In the genomic region with DNA sequence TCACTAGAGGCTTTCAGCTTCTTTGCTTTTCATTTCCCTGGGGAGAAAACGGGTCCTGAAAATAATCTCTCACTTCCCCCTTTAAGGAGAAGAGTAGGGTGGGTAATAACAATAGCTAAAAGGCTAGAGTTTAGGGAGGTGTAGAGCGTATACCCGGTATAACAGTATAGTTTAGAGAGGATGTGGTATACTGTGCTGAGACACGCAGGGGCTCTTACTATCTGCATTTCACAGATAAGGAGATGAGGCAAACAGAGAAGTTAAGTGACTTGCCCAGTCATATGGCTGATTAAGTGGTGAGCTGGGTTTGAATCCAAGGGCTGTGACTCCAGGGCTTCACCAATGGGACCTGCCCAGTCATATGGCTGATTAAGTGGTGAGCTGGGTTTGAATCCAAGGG, we compare ENCODE assay signal across 14 cellular contexts. TPM values are rescaled to one million over a fixed set of nuclear protein-coding genes. Genes with fewer than 3 reads are reported as not detected.
A peak's percentile ranks its signal among the peaks of the same experiment; 100 is the strongest.
DNase-seq lines count a peak whose midpoint lies in the region; ATAC-seq, FAIRE-seq and TF ChIP-seq lines count a peak whose summit lies in the region.
"Had no signal": no experiment of that assay in that cellular context is flagged by ENCODE, and none has a peak within 500 bp of the region (broad histone marks: within the 10 kb centered on the region; RNA-seq: fewer than 3 reads in every experiment).

No MANE protein-coding gene starts in this region.

- ATAC-seq in GM18858 (IDR thresholded peaks at IDR 0.05; ENCODE audit: unreplicated experiment) (peak; percentile 69), GM21515 (IDR thresholded peaks at IDR 0.05; ENCODE audit: unreplicated experiment) (peak; percentile 39), HG03280 (IDR thresholded peaks at IDR 0.05; ENCODE audit: unreplicated experiment) (peak; percentile 41)
- ATAC-seq in activated naive CD8-positive, alpha-beta T cell treated with anti-CD3 and anti-CD28 coated beads, Interleukin-2, amount 50 U/mL, for 24 hours = peak; percentile 32

- H3K4me1 Mint-ChIP-seq in activated naive CD8-positive, alpha-beta T cell treated with anti-CD3 and anti-CD28 coated beads, Interleukin-2, amount 50 U/mL, for 24 hours = peaks cover 17% of the 10 kb centered on the region
- H3K4me1 Mint-ChIP-seq in progenitor cell of endocrine pancreas (ENCODE audit: low read depth) = no peaks in the 10 kb centered on the region

- no peaks in the 10 kb centered on the region for H3K36me3 Mint-ChIP-seq in activated naive CD8-positive, alpha-beta T cell treated with anti-CD3 and anti-CD28 coated beads, Interleukin-2, amount 50 U/mL, for 24 hours (ENCODE audit: low read depth)
- peaks cover under 1% of the 10 kb centered on the region for H3K36me3 Mint-ChIP-seq in progenitor cell of endocrine pancreas (ENCODE audit: insufficient read depth)
- H3K36me3 Mint-ChIP-seq: natural killer cell had no signal

- no peak overlapping the region for H3K27ac Mint-ChIP-seq in activated naive CD8-positive, alpha-beta T cell treated with anti-CD3 and anti-CD28 coated beads, Interleukin-2, amount 50 U/mL, for 24 hours
- no peak overlapping the region for H3K27ac Mint-ChIP-seq in progenitor cell of endocrine pancreas
- H3K27ac Mint-ChIP-seq: natural killer cell had no signal

- no peak for TF ChIP-seq CTCF in progenitor cell of endocrine pancreas (IDR thresholded peaks at IDR 0.05; ENCODE audit: unreplicated experiment)

- no peaks in the 10 kb centered on the region for H3K9me3 Mint-ChIP-seq in activated naive CD8-positive, alpha-beta T cell treated with anti-CD3 and anti-CD28 coated beads, Interleukin-2, amount 50 U/mL, for 24 hours
- H3K9me3 Mint-ChIP-seq in progenitor cell of endocrine pancreas (ENCODE audit: low read depth) = peaks cover under 1% of the 10 kb centered on the region
- H3K9me3 Mint-ChIP-seq: natural killer cell had no signal

- DNase-seq in activated naive CD8-positive, alpha-beta T cell treated with anti-CD3 and anti-CD28 coated beads, Interleukin-2, amount 50 U/mL, for 24 hours = no peak
- DNase-seq in kidney glomerular epithelial cell (lab: John Stamatoyannopoulos, UW) (no peak), progenitor cell of endocrine pancreas (ENCODE audit: low spot score, unreplicated experiment) (no peak), RCC 7860 (ENCODE audit: low spot score) (no peak), iPS-NIHi7 (ENCODE audit: extremely low spot score) (no peak)
- DNase-seq: activated CD4-positive, alpha-beta T cell treated with anti-CD3 and anti-CD28 coated beads, Interleukin-2, amount 50 U/mL, for 1 hour; amygdala; COR-L47; natural killer cell; NCI-H2107; stimulated activated naive CD4-positive, alpha-beta T cell had no signal

- no peak overlapping the region for H3K4me3 Mint-ChIP-seq in activated naive CD8-positive, alpha-beta T cell treated with anti-CD3 and anti-CD28 coated beads, Interleukin-2, amount 50 U/mL, for 24 hours
- H3K4me3 Mint-ChIP-seq in progenitor cell of endocrine pancreas (ENCODE audit: low read depth) = no peak overlapping the region
- H3K4me3 Mint-ChIP-seq: natural killer cell had no signal

- no peak for FAIRE-seq in RCC 7860 (lab: Jason Lieb, UNC)

- peaks cover 1% of the 10 kb centered on the region for H3K27me3 Mint-ChIP-seq in activated naive CD8-positive, alpha-beta T cell treated with anti-CD3 and anti-CD28 coated beads, Interleukin-2, amount 50 U/mL, for 24 hours
- no peaks in the 10 kb centered on the region for H3K27me3 Mint-ChIP-seq in progenitor cell of endocrine pancreas

RNA-seq across cellular contexts. Expression of a gene that starts 15.0 kb away (rescaled TPM):
- total RNA-seq in progenitor cell of endocrine pancreas = 3.4 and 4.4 TPM in 2 replicates

RNA-seq across cellular contexts. Expression of a gene that starts 57.0 kb away (rescaled TPM):
- total RNA-seq in progenitor cell of endocrine pancreas = 43.1 and 43.2 TPM in 2 replicates
